In genomic region chr9:126293522-126293889, GRCh38 we compare ENCODE assay signal across 12 cellular contexts. TPM values are rescaled to one million over a fixed set of nuclear protein-coding genes. Genes with fewer than 3 reads are reported as not detected.
DNase-seq lines count a peak whose midpoint lies in the region; ATAC-seq and TF ChIP-seq lines count a peak whose summit lies in the region.
"Had no signal": no experiment of that assay in that cellular context is flagged by ENCODE, and none has a peak within 500 bp of the region (broad histone marks: within the 10 kb centered on the region; RNA-seq: fewer than 3 reads in every experiment).

No MANE protein-coding gene starts in this region.

- ATAC-seq in DND-41 (ENCODE audit: insufficient read depth, low read depth) (peak; percentile 47; the same call in 1 of the 3 replicates), GM19467 (IDR thresholded peaks at IDR 0.05; ENCODE audit: unreplicated experiment) (no peak)

- no peak overlapping the region for H2AFZ ChIP-seq in DND-41 (ENCODE audit: low read depth, low read length)

- H3K4me1 ChIP-seq in DND-41 (ENCODE audit: insufficient read depth, low read length): no peaks in the 10 kb centered on the region

- H3K4me3 ChIP-seq in DND-41 (ENCODE audit: low read depth in 1 of 2, low read length in 2 of 2) (no peak overlapping the region), epithelial cell of proximal tubule (ENCODE audit: low read depth, low read length) (no peak overlapping the region)
- H3K4me3 ChIP-seq: tibial nerve had no signal

- no peaks in the 10 kb centered on the region for H4K20me1 ChIP-seq in DND-41 (ENCODE audit: insufficient read depth, low read length)

- TF ChIP-seq CTCF in 22Rv1 (IDR thresholded peaks at IDR 0.05) (peak; percentile 42), DND-41 (IDR thresholded peaks at IDR 0.05; ENCODE audit: borderline replicate concordance, extremely low read depth, low read length, poor library complexity, severe bottlenecking) (peak; percentile 55), epithelial cell of proximal tubule (conservative IDR thresholded peaks at IDR 0.05; ENCODE audit: low read depth, low read length) (peak; percentile 32)

- no peaks in the 10 kb centered on the region for H3K79me2 ChIP-seq in DND-41 (ENCODE audit: insufficient read depth, low read length)

- H3K27ac ChIP-seq in 22Rv1 (no peak overlapping the region), DND-41 (ENCODE audit: low read length) (no peak overlapping the region)
- H3K27ac ChIP-seq: tibial nerve had no signal

- no peaks in the 10 kb centered on the region for H3K9me3 ChIP-seq in DND-41 (ENCODE audit: insufficient read depth, low read length, severe bottlenecking)
- H3K9me3 ChIP-seq: tibial nerve had no signal

- no peaks in the 10 kb centered on the region for H3K36me3 ChIP-seq in DND-41 (ENCODE audit: insufficient read depth, low read length)
- H3K36me3 ChIP-seq: tibial nerve had no signal

- DNase-seq in DND-41 (peak; percentile 10), NCI-H69 (lab: John Stamatoyannopoulos, UW) (peak; percentile 54), epithelial cell of proximal tubule (ENCODE audit: low read depth) (no peak), germinal center (ENCODE audit: low spot score) (no peak), HCEC 1CT (no peak)
- DNase-seq in activated CD4-positive, CD25-positive, alpha-beta regulatory T cell treated with anti-CD3 and anti-CD28 coated beads, Interleukin-2, amount 50 U/mL, for 72 hours: no peak
- DNase-seq: activated CD4-positive, alpha-beta memory T cell treated with anti-CD3 and anti-CD28 coated beads for 36 hours; hippocampal formation; KG1 had no signal

- no peak overlapping the region for H3K4me2 ChIP-seq in DND-41 (ENCODE audit: insufficient read depth, low read length)

- no peak overlapping the region for H3K9ac ChIP-seq in DND-41 (ENCODE audit: low read depth, low read length)

- H3K27me3 ChIP-seq in DND-41 (ENCODE audit: insufficient read depth, low read length, poor library complexity): peaks cover 3% of the 10 kb centered on the region
- H3K27me3 ChIP-seq: tibial nerve had no signal

RNA-seq across cellular contexts. Expression of gene MVB12B, which starts 33.1 kb away (rescaled TPM):
- 6.1 and 8.1 TPM in 2 replicates for total RNA-seq in epithelial cell of proximal tubule

Comparison
In these comparisons a context has a peak if more than half of its experiments do, and no peak if none do; other contexts are left out.
1. DNase-seq: peak in DND-41 (single experiment) and NCI-H69 (single experiment); none in epithelial cell of proximal tubule (single experiment), activated CD4-positive, CD25-positive, alpha-beta regulatory T cell treated with anti-CD3 and anti-CD28 coated beads, Interleukin-2, amount 50 U/mL, for 72 hours (single experiment), germinal center (single experiment) and HCEC 1CT (single experiment).
2. Peak in every context shown above with its lines, with median percentiles within 50 percentile points of each other: CTCF ChIP-seq.